In genomic region chr2:85019121-85019520, GRCh38 we compare ENCODE assay signal across 17 cellular contexts. TPM values are rescaled to one million over a fixed set of nuclear protein-coding genes. Genes with fewer than 3 reads are reported as not detected.
A peak's percentile ranks its signal among the peaks of the same experiment; 100 is the strongest.
DNase-seq lines count a peak whose midpoint lies in the region; ATAC-seq, FAIRE-seq and TF ChIP-seq lines count a peak whose summit lies in the region.
"Had no signal": no experiment of that assay in that cellular context is flagged by ENCODE, and none has a peak within 500 bp of the region (broad histone marks: within the 10 kb centered on the region; RNA-seq: fewer than 3 reads in every experiment).

No MANE protein-coding gene starts in this region.

- ATAC-seq in PC-3 (peak; percentile 85), pancreas (peak; percentile 32 to 69 (median 54))
- ATAC-seq in stimulated activated naive B cell treated with anti-CD40 and anti-IgM and Interleukin-4, amounts not matched to agents 10 μg/mL and 1 μg/mL and 100 μg/mL, for 72 hours (replicated peaks): no peak
- ATAC-seq: CD8-positive, alpha-beta T cell had no signal

- BruUV-seq in PC-3 (replicated peaks; lab: Mats Ljungman, UMichigan): no TSS peak

- peak overlapping the region; percentile 62 for H3K4me2 ChIP-seq in PC-3 (ENCODE audit: low read length)

- intact Hi-C loops in PC-3 (cut with micrococcal nuclease) (no loop called here), colonic mucosa (cut with DNase I) (no loop called here), pancreas (cut with DNase I) (no loop called here), posterior vena cava (cut with DNase I) (no loop called here)

- POLR2A ChIA-PET in PC-3 (lab: Charles Lee; ENCODE audit: unreplicated experiment): interaction anchor here (0.5 to 0.8 kb wide), 3 partner anchors 16 to 41 kb away, joined by 6 to 8 read pairs (median 8); no protein-coding TSS in a partner anchor

- TF ChIP-seq CTCF in PC-3 (conservative IDR thresholded peaks at IDR 0.05; ENCODE audit: low read depth, low read length) (no peak), colonic mucosa (IDR thresholded peaks at IDR 0.05) (no peak), pancreas (IDR thresholded peaks at IDR 0.05) (no peak)

- CTCF ChIA-PET in PC-3 (lab: Charles Lee): interaction anchor here (0.6 kb wide), 1 partner anchor 285 kb away, joined by 3 read pairs; no protein-coding TSS in a partner anchor

- H3K36me3 Mint-ChIP-seq in stimulated activated naive B cell treated with anti-CD40 and anti-IgM and Interleukin-4, amounts not matched to agents 10 μg/mL and 1 μg/mL and 100 μg/mL, for 72 hours: peaks cover 8 to 21% of the 10 kb centered on the region in 2 donors

- H3K27ac ChIP-seq in PC-3 (ENCODE audit: low read length) (peak overlapping the region; percentile 91), colonic mucosa (peak overlapping the region; percentile 85), pancreas (peak overlapping the region in 2 of 4 donors; percentile 29 to 58)

- no peak overlapping the region for H2AFZ ChIP-seq in PC-3 (ENCODE audit: low read length)

- H3K9me3 ChIP-seq in PC-3 (ENCODE audit: low read length): no peaks in the 10 kb centered on the region
- H3K9me3 ChIP-seq in colonic mucosa: no peaks in the 10 kb centered on the region
- no peaks in the 10 kb centered on the region for H3K9me3 ChIP-seq in pancreas

- no peak overlapping the region for H3K4me3 Mint-ChIP-seq in stimulated activated naive B cell treated with anti-CD40 and anti-IgM and Interleukin-4, amounts not matched to agents 10 μg/mL and 1 μg/mL and 100 μg/mL, for 72 hours
- H3K4me3 Mint-ChIP-seq: CD8-positive, alpha-beta T cell; immature natural killer cell; stimulated activated naive CD8-positive, alpha-beta T cell treated with anti-CD3 and anti-CD28 coated beads, Interleukin-15, Interleukin-2, amounts not matched to agents 100 ng/mL and 50 ng/mL, for 24 hours had no signal

- peaks cover 15 to 59% of the 10 kb centered on the region in 2 donors for H3K4me1 Mint-ChIP-seq in stimulated activated naive B cell treated with anti-CD40 and anti-IgM and Interleukin-4, amounts not matched to agents 10 μg/mL and 1 μg/mL and 100 μg/mL, for 72 hours

- H3K4me1 ChIP-seq in PC-3 (ENCODE audit: insufficient read depth, low read length) (peaks cover 41% of the 10 kb centered on the region), colonic mucosa (no peaks in the 10 kb centered on the region), pancreas (peaks cover 0 to 25% (median 16%) of the 10 kb centered on the region in 3 donors)

- FAIRE-seq in G401.6 (lab: Jason Lieb, UNC): peak; percentile 23
- FAIRE-seq in pancreas (lab: Jason Lieb, UNC): peak; percentile 79
- FAIRE-seq: GM12892 had no signal

- no peaks in the 10 kb centered on the region for H3K9me3 Mint-ChIP-seq in stimulated activated naive B cell treated with anti-CD40 and anti-IgM and Interleukin-4, amounts not matched to agents 10 μg/mL and 1 μg/mL and 100 μg/mL, for 72 hours
- H3K9me3 Mint-ChIP-seq: CD8-positive, alpha-beta T cell; immature natural killer cell; stimulated activated naive CD8-positive, alpha-beta T cell treated with anti-CD3 and anti-CD28 coated beads, Interleukin-15, Interleukin-2, amounts not matched to agents 100 ng/mL and 50 ng/mL, for 24 hours had no signal

- H3K9me2 ChIP-seq in PC-3 (replicated peaks; ENCODE audit: low read length): no peaks in the 10 kb centered on the region

- H3K36me3 ChIP-seq in PC-3 (ENCODE audit: low read depth, low read length) (no peaks in the 10 kb centered on the region), colonic mucosa (no peaks in the 10 kb centered on the region), pancreas (no peaks in the 10 kb centered on the region)

- H4K20me1 ChIP-seq in PC-3 (ENCODE audit: low read length): 0 out of 2 replicates have a peak, but pooled peaks cover 4% of the 10 kb centered on the region

- no peaks in the 10 kb centered on the region for H3K27me3 Mint-ChIP-seq in stimulated activated naive B cell treated with anti-CD40 and anti-IgM and Interleukin-4, amounts not matched to agents 10 μg/mL and 1 μg/mL and 100 μg/mL, for 72 hours
- H3K27me3 Mint-ChIP-seq: stimulated activated naive CD8-positive, alpha-beta T cell treated with anti-CD3 and anti-CD28 coated beads, Interleukin-15, Interleukin-2, amounts not matched to agents 100 ng/mL and 50 ng/mL, for 24 hours had no signal

- H3K9ac ChIP-seq in PC-3 (ENCODE audit: low read length) (peak overlapping the region; percentile 57), colonic mucosa (ENCODE audit: low read depth in 2 of 2, low read length in 2 of 2) (peak overlapping the region in 1 of 2 donors; percentile 12)

- H3K27ac Mint-ChIP-seq in stimulated activated naive B cell treated with anti-CD40 and anti-IgM and Interleukin-4, amounts not matched to agents 10 μg/mL and 1 μg/mL and 100 μg/mL, for 72 hours: no peak overlapping the region
- H3K27ac Mint-ChIP-seq: CD8-positive, alpha-beta T cell; stimulated activated naive CD8-positive, alpha-beta T cell treated with anti-CD3 and anti-CD28 coated beads, Interleukin-15, Interleukin-2, amounts not matched to agents 100 ng/mL and 50 ng/mL, for 24 hours had no signal

- H3K4me3 ChIP-seq in PC-3 (ENCODE audit: low read length) (0 out of 2 replicates have a peak overlapping the region, but pooled peaks have one; percentile 19), colonic mucosa (no peak overlapping the region), pancreas (no peak overlapping the region)

- H3K79me2 ChIP-seq in PC-3 (ENCODE audit: low read length): peaks cover 89% of the 10 kb centered on the region

- DNase-seq in PC-3 (peak; percentile 96), colonic mucosa (no peak), pancreas (no peak), OCI-M2 (lab: John Stamatoyannopoulos, UW; ENCODE audit: unreplicated experiment) (no peak), posterior vena cava (ENCODE audit: low spot score) (no peak)
- no peak for DNase-seq in stimulated activated naive B cell treated with anti-CD40 and anti-IgM and Interleukin-4, amounts not matched to agents 10 μg/mL and 1 μg/mL and 100 μg/mL, for 72 hours
- DNase-seq: activated CD4-positive, CD25-positive, alpha-beta regulatory T cell treated with anti-CD3 and anti-CD28 coated beads, Interleukin-2, amount 50 U/mL, for 72 hours; amniotic stem cell; CD8-positive, alpha-beta T cell; immature natural killer cell; midbrain; NCI-H187; NCI-H524; OCI-M1 had no signal

- H3K27me3 ChIP-seq in PC-3 (ENCODE audit: low read length): no peaks in the 10 kb centered on the region
- H3K27me3 ChIP-seq in colonic mucosa: no peaks in the 10 kb centered on the region
- no peaks in the 10 kb centered on the region for H3K27me3 ChIP-seq in pancreas

- peaks cover 22% of the 10 kb centered on the region for H3F3A ChIP-seq in PC-3 (ENCODE audit: low read length, unreplicated experiment)

RNA-seq across cellular contexts. Expression of gene KCMF1, which starts 48.2 kb away (rescaled TPM):
- total RNA-seq in PC-3 (2014; rRNA removed) (62.1 and 73.6 TPM in 2 replicates), colonic mucosa (100 to 1,000 TPM in 1 of 2 donors, 10 to 100 TPM in 1; 96.2 to 118 TPM), pancreas (100 to 1,000 TPM in 1 of 6 donors, 10 to 100 TPM in 5; 58.1 to 102 (median 82.3) TPM), posterior vena cava (10 to 100 TPM; 56.9 to 73.4 TPM)
- polyA plus RNA-seq in pancreas: 10 to 100 TPM in 1 of 2 donors, 1 to 10 TPM in 1; 9.9 to 31.1 TPM

Comparison
In these comparisons a context has a peak if more than half of its experiments do, and no peak if none do; other contexts are left out.
1. ATAC-seq: peak in PC-3 (single experiment) and pancreas (4 of 4); none in stimulated activated naive B cell treated with anti-CD40 and anti-IgM and Interleukin-4, amounts not matched to agents 10 μg/mL and 1 μg/mL and 100 μg/mL, for 72 hours (0 of 2).